In the genomic region with DNA sequence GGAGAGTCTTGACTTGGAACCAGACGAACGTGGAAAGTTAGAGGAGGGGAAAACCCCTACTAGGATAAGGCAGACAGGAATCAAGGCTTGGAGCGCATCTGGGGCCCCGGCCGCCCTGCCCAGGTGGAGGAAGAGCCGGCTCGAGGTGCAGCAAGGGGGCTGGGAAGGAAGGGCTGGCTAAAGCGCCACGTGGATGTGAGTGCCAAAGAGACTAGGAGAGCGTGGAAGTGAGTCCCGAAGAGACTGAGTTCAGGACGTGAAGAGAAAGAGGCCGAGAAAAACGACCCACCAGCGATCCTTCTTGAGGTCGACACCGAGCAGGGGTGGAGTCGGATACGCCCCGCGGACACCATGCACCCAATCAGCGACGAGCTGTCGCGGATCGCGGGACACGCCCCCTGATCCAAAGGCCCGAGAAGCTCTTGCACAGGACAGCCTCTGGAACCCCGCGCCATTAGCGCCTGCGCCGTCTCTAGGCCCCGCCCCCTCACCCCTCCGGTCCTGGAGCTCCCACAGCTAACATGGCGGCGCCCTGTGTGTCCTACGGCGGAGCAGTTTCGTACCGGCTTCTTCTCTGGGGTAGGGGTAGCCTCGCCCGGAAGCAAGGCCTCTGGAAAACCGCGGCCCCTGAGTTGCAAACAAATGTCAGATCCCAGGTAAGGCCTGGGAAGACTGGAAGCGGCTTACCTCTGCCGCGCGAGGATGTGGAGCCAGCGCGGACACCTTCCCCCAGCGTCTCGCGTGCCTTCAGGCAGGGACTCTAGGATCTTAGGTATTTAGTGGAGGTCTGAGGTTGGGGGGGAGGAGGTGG, we compare ENCODE assay signal across 7 cellular contexts. TPM values are rescaled to one million over a fixed set of nuclear protein-coding genes. Genes with fewer than 3 reads are reported as not detected.
DNase-seq lines count a peak whose midpoint lies in the region; ATAC-seq, FAIRE-seq and TF ChIP-seq lines count a peak whose summit lies in the region.

A gene (plus strand): TSS at position 498 of the 811 bp plus-strand sequence. CDS start 24 bp downstream, at position 522.

- ATAC-seq in HG02981 (IDR thresholded peaks at IDR 0.05; ENCODE audit: unreplicated experiment), result peak; percentile 100

- DNase-seq in GM18507 (ENCODE audit: extremely low spot score, insufficient read length, low read depth), result peak; percentile 98
- DNase-seq in NCI-H2029 treated with DMSO at 0.1 percent for 48 hours (lab: John Stamatoyannopoulos, UW), result peak; percentile 60
- peak; percentile 96 for DNase-seq in T-helper 9 cell
- DNase-seq in astrocyte of the cerebellum (ENCODE audit: low read depth), result peak; percentile 93
- DNase-seq in hepatic stellate cell (ENCODE audit: low spot score), result peak; percentile 96
- peak; percentile 95 for DNase-seq in renal cortical epithelial cell (ENCODE audit: low read depth)

- peak within 1 kb of the TSS; percentile 96 for H3K4me3 ChIP-seq in astrocyte of the cerebellum (ENCODE audit: low read depth, low read length)

- in situ Hi-C loops in astrocyte of the cerebellum (cut with HindIII; ENCODE audit: low sequenced_read_pairs), result no loop called here

- TF ChIP-seq CTCF in astrocyte of the cerebellum (IDR thresholded peaks at IDR 0.05; ENCODE audit: low read depth, low read length, missing control alignments), result no peak

- peak; percentile 97 for FAIRE-seq in GM18507 (lab: Jason Lieb, UNC)

RNA-seq across cellular contexts. Expression of the gene that starts here (rescaled TPM):
- total RNA-seq in renal cortical epithelial cell, result 33.1 and 34.4 TPM in 2 replicates

Comparison
In these comparisons a context has a peak if more than half of its experiments do, and no peak if none do; other contexts are left out.
1. Peak in every context shown above with its lines: DNase-seq, ATAC-seq and H3K4me3 ChIP-seq.